In genomic region chr1:211875541-211875940, GRCh38 we compare ENCODE assay signal across 35 cellular contexts.
"Had no signal": no experiment of that assay in that cellular context is flagged by ENCODE, and none has a peak within 500 bp of the region (broad histone marks: within the 10 kb centered on the region; RNA-seq: fewer than 3 reads in every experiment).

No MANE protein-coding gene starts in this region.

- H3K4me1 ChIP-seq: adrenal gland, ascending aorta, body of pancreas, breast epithelium had no signal

- H3K36me3 Mint-ChIP-seq: activated naive CD4-positive, alpha-beta T cell treated with anti-CD3 and anti-CD28 coated beads, Interleukin-2, amount 10 ng/mL, durations not matched to agents 7 days and 5 days; activated naive CD4-positive, alpha-beta T cell treated with anti-CD3 and anti-CD28 coated beads, Interleukin-2, amount 50 U/mL, for 24 hours; activated naive CD8-positive, alpha-beta T cell; activated naive CD8-positive, alpha-beta T cell treated with anti-CD3 and anti-CD28 coated beads for 36 hours; brain had no signal

- H3K9me3 ChIP-seq: adrenal gland, ascending aorta, body of pancreas, breast epithelium had no signal

- H3K27ac ChIP-seq: adrenal gland, ascending aorta, body of pancreas, brain microvascular endothelial cell, breast epithelium, cardiac muscle cell had no signal

- H3K27ac Mint-ChIP-seq: activated naive CD4-positive, alpha-beta T cell treated with anti-CD3 and anti-CD28 coated beads for 36 hours; activated naive CD4-positive, alpha-beta T cell treated with anti-CD3 and anti-CD28 coated beads, Interleukin-2, amount 10 ng/mL, durations not matched to agents 7 days and 5 days; activated naive CD4-positive, alpha-beta T cell treated with anti-CD3 and anti-CD28 coated beads, Interleukin-2, amount 50 U/mL, for 24 hours; activated naive CD8-positive, alpha-beta T cell; activated naive CD8-positive, alpha-beta T cell treated with anti-CD3 and anti-CD28 coated beads for 36 hours; activated naive CD8-positive, alpha-beta T cell treated with anti-CD3 and anti-CD28 coated beads, Interleukin-2, amount 10 ng/mL, durations not matched to agents 7 days and 5 days; activated naive CD8-positive, alpha-beta T cell treated with anti-CD3 and anti-CD28 coated beads, Interleukin-2, amount 50 U/mL, for 24 hours; activated T-cell treated with anti-CD3 and anti-CD28 coated beads, Interleukin-2, amount 50 U/mL, for 72 hours; activated T-helper 1 cell treated with anti-CD3 and anti-CD28 coated beads, Interleukin-12 subunit alpha, Interleukin-12 subunit beta, Interleukin-2, Interleukin-4 antibody, amounts not matched to agents 30 ng/mL and 10 ng/mL and 1 ng/mL, durations not matched to agents 14 hours and 24 hours and 36 hours; activated T-helper 17 cell treated with anti-CD3 and anti-CD28 coated beads, Interleukin-2, amount 50 U/mL, for 72 hours; activated T-helper 2 cell treated with anti-CD3 and anti-CD28 coated beads, Interferon-gamma antibody, Interleukin-2, Interleukin-4, amounts not matched to agents 10 μg/mL and 5 μg/mL and 100 μg/mL, durations not matched to agents 14 hours and 24 hours and 36 hours; brain had no signal

- FAIRE-seq: astrocyte, bronchial epithelial cell had no signal

- DNase-seq: activated effector memory CD4-positive, alpha-beta T cell treated with anti-CD3 and anti-CD28 coated beads, Interleukin-2, amount 50 U/mL, for 16 hours; activated effector memory CD4-positive, alpha-beta T cell treated with Interleukin-2 at 50 U/mL for 16 hours; activated gamma-delta T cell; activated gamma-delta T cell treated with Interleukin-2 at 50 U/mL for 16 hours; activated naive CD4-positive, alpha-beta T cell; activated naive CD4-positive, alpha-beta T cell treated with anti-CD3 and anti-CD28 coated beads for 36 hours; activated naive CD4-positive, alpha-beta T cell treated with anti-CD3 and anti-CD28 coated beads, Interleukin-2, amount 10 ng/mL, durations not matched to agents 7 days and 5 days; activated naive CD4-positive, alpha-beta T cell treated with anti-CD3 and anti-CD28 coated beads, Interleukin-2, amount 50 U/mL, for 16 hours; activated naive CD8-positive, alpha-beta T cell treated with anti-CD3 and anti-CD28 coated beads for 36 hours; activated naive CD8-positive, alpha-beta T cell treated with anti-CD3 and anti-CD28 coated beads, Interleukin-2, amount 10 ng/mL, durations not matched to agents 7 days and 5 days; activated naive CD8-positive, alpha-beta T cell treated with anti-CD3 and anti-CD28 coated beads, Interleukin-2, amount 50 U/mL, for 24 hours; activated T-cell treated with anti-CD3 and anti-CD28 coated beads, Interleukin-2, amount 50 U/mL, for 1 hour; activated T-cell treated with anti-CD3 and anti-CD28 coated beads, Interleukin-2, amount 50 U/mL, for 24 hours; activated T-cell treated with anti-CD3 and anti-CD28 coated beads, Interleukin-2, amount 50 U/mL, for 4 hours; activated T-cell treated with anti-CD3 and anti-CD28 coated beads, Interleukin-2, amount 50 U/mL, for 48 hours; activated T-cell treated with anti-CD3 and anti-CD28 coated beads, Interleukin-2, amount 50 U/mL, for 72 hours; adrenal gland; amniotic stem cell; aorta; body of pancreas; brain microvascular endothelial cell; central memory CD4-positive, alpha-beta T cell; cerebellar nuclear complex had no signal

- H3K36me3 ChIP-seq: adrenal gland, ascending aorta, brain microvascular endothelial cell, breast epithelium, cardiac muscle cell had no signal

- H3K9me3 Mint-ChIP-seq: activated naive CD4-positive, alpha-beta T cell treated with anti-CD3 and anti-CD28 coated beads for 36 hours; activated naive CD4-positive, alpha-beta T cell treated with anti-CD3 and anti-CD28 coated beads, Interleukin-2, amount 50 U/mL, for 24 hours; activated naive CD8-positive, alpha-beta T cell treated with anti-CD3 and anti-CD28 coated beads for 36 hours; activated naive CD8-positive, alpha-beta T cell treated with anti-CD3 and anti-CD28 coated beads, Interleukin-2, amount 10 ng/mL, durations not matched to agents 7 days and 5 days; activated naive CD8-positive, alpha-beta T cell treated with anti-CD3 and anti-CD28 coated beads, Interleukin-2, amount 50 U/mL, for 24 hours; activated T-cell treated with anti-CD3 and anti-CD28 coated beads, Interleukin-2, amount 50 U/mL, for 24 hours; activated T-cell treated with anti-CD3 and anti-CD28 coated beads, Interleukin-2, amount 50 U/mL, for 4 hours; activated T-cell treated with anti-CD3 and anti-CD28 coated beads, Interleukin-2, amount 50 U/mL, for 72 hours; activated T-helper 1 cell treated with anti-CD3 and anti-CD28 coated beads, Interleukin-12 subunit alpha, Interleukin-12 subunit beta, Interleukin-2, Interleukin-4 antibody, amounts not matched to agents 30 ng/mL and 10 ng/mL and 1 ng/mL, durations not matched to agents 14 hours and 24 hours and 36 hours; activated T-helper 17 cell treated with anti-CD3 and anti-CD28 coated beads, Interleukin-2, amount 50 U/mL, for 72 hours; activated T-helper 2 cell treated with anti-CD3 and anti-CD28 coated beads, Interferon-gamma antibody, Interleukin-2, Interleukin-4, amounts not matched to agents 10 μg/mL and 5 μg/mL and 100 μg/mL, durations not matched to agents 14 hours and 24 hours and 36 hours; central memory CD8-positive, alpha-beta T cell had no signal

- H3K4me3 ChIP-seq: adrenal gland, ascending aorta, body of pancreas, breast epithelium, cardiac muscle cell had no signal

- ATAC-seq: activated naive CD8-positive, alpha-beta T cell treated with anti-CD3 and anti-CD28 coated beads, Interleukin-2, amount 50 U/mL, for 24 hours; activated T-cell treated with anti-CD3 and anti-CD28 coated beads, Interleukin-2, amount 50 U/mL, for 4 hours; activated T-cell treated with anti-CD3 and anti-CD28 coated beads, Interleukin-2, amount 50 U/mL, for 72 hours; activated T-helper 17 cell treated with anti-CD3 and anti-CD28 coated beads, Interleukin-2, amount 50 U/mL, for 72 hours; body of pancreas had no signal

- H3K27me3 ChIP-seq: adrenal gland, ascending aorta, body of pancreas, brain microvascular endothelial cell, breast epithelium, cardiac muscle cell had no signal
